ENCODE assay signal across 8 cellular contexts in genomic region chr19:1874554-1875185, GRCh38. TPM values are rescaled to one million over a fixed set of nuclear protein-coding genes. Genes with fewer than 3 reads are reported as not detected.
A peak's percentile ranks its signal among the peaks of the same experiment; 100 is the strongest.
DNase-seq lines count a peak whose midpoint lies in the region; ATAC-seq and TF ChIP-seq lines count a peak whose summit lies in the region.

No MANE protein-coding gene starts in this region.

- H3K27ac ChIP-seq in esophagus (ENCODE audit: low read depth in 2 of 2, low read length in 1 of 2) = peak overlapping the region; percentile 98 to 99

- 6 to 8% methylated on average over 16 of the region's 16 CpGs for WGBS in esophagus, 2 donors

- ATAC-seq in HG02973 (IDR thresholded peaks at IDR 0.05; ENCODE audit: unreplicated experiment) = no peak
- ATAC-seq in GM18868 (IDR thresholded peaks at IDR 0.05; ENCODE audit: unreplicated experiment) = no peak

- peaks cover 16 to 24% of the 10 kb centered on the region in 2 donors for H3K4me1 ChIP-seq in esophagus (ENCODE audit: control insufficient read depth in 2 of 2, insufficient read depth in 2 of 2, low read length in 1 of 2)

- H3K27me3 ChIP-seq in esophagus (ENCODE audit: control insufficient read depth in 1 of 2, insufficient read depth in 2 of 2, low read length in 2 of 2) = no peaks in the 10 kb centered on the region

- DNase-seq in NOMO-1 treated with DMSO at 0.1 percent for 48 hours (lab: John Stamatoyannopoulos, UW; ENCODE audit: unreplicated experiment) = peak; percentile 46
- DNase-seq in NOMO-1 treated with dmso at 0.1 percent for 144 hours (lab: John Stamatoyannopoulos, UW; ENCODE audit: unreplicated experiment) = no peak
- DNase-seq in progenitor cell of endocrine pancreas (ENCODE audit: low spot score, unreplicated experiment) = no peak
- no peak for DNase-seq in stimulated activated CD4-positive, alpha-beta T cell treated with anti-CD3 and anti-CD28 coated beads, Interleukin-2, amount 100 ng/mL, for 24 hours

- H3K4me3 ChIP-seq in esophagus (ENCODE audit: low read depth in 1 of 2, low read length in 2 of 2) = peak overlapping the region; percentile 87 to 98

- peaks cover 20% of the 10 kb centered on the region for H3K36me3 Mint-ChIP-seq in T-helper 1 cell treated with Interleukin-12 subunit alpha and Interleukin-12 subunit beta and Interleukin-4 antibody, amounts not matched to agents 30 μg/mL and 1 μg/mL, for 36 hours (ENCODE audit: low read depth)
- no peaks in the 10 kb centered on the region for H3K36me3 Mint-ChIP-seq in progenitor cell of endocrine pancreas (ENCODE audit: insufficient read depth)

- H3K4me3 Mint-ChIP-seq in T-helper 1 cell treated with Interleukin-12 subunit alpha and Interleukin-12 subunit beta and Interleukin-4 antibody, amounts not matched to agents 30 μg/mL and 1 μg/mL, for 36 hours = peak overlapping the region; percentile 99
- H3K4me3 Mint-ChIP-seq in progenitor cell of endocrine pancreas (ENCODE audit: low read depth) = peak overlapping the region; percentile 93

- H3K4me1 Mint-ChIP-seq in T-helper 1 cell treated with Interleukin-12 subunit alpha and Interleukin-12 subunit beta and Interleukin-4 antibody, amounts not matched to agents 30 μg/mL and 1 μg/mL, for 36 hours (ENCODE audit: low read depth) = peaks cover 16% of the 10 kb centered on the region
- H3K4me1 Mint-ChIP-seq in progenitor cell of endocrine pancreas (ENCODE audit: low read depth) = peaks cover 22% of the 10 kb centered on the region

- no peaks in the 10 kb centered on the region for H3K9me3 ChIP-seq in esophagus (ENCODE audit: control insufficient read depth in 2 of 2, insufficient read depth in 1 of 2, low read depth in 1 of 2, low read length in 1 of 2)

- no peaks in the 10 kb centered on the region for H3K27me3 Mint-ChIP-seq in T-helper 1 cell treated with Interleukin-12 subunit alpha and Interleukin-12 subunit beta and Interleukin-4 antibody, amounts not matched to agents 30 μg/mL and 1 μg/mL, for 36 hours (ENCODE audit: low read depth)
- no peaks in the 10 kb centered on the region for H3K27me3 Mint-ChIP-seq in progenitor cell of endocrine pancreas

- peak overlapping the region; percentile 97 for H3K27ac Mint-ChIP-seq in T-helper 1 cell treated with Interleukin-12 subunit alpha and Interleukin-12 subunit beta and Interleukin-4 antibody, amounts not matched to agents 30 μg/mL and 1 μg/mL, for 36 hours
- H3K27ac Mint-ChIP-seq in progenitor cell of endocrine pancreas = peak overlapping the region; percentile 91

- no peaks in the 10 kb centered on the region for H3K9me3 Mint-ChIP-seq in T-helper 1 cell treated with Interleukin-12 subunit alpha and Interleukin-12 subunit beta and Interleukin-4 antibody, amounts not matched to agents 30 μg/mL and 1 μg/mL, for 36 hours
- no peaks in the 10 kb centered on the region for H3K9me3 Mint-ChIP-seq in progenitor cell of endocrine pancreas (ENCODE audit: low read depth)

- peaks cover 0 to 3% of the 10 kb centered on the region in 2 donors for H3K36me3 ChIP-seq in esophagus (ENCODE audit: control insufficient read depth in 2 of 2, insufficient read depth in 2 of 2, low read length in 1 of 2)

- TF ChIP-seq CTCF in progenitor cell of endocrine pancreas (IDR thresholded peaks at IDR 0.05; ENCODE audit: unreplicated experiment) = no peak

RNA-seq across cellular contexts. Expression of gene ABHD17A, which starts 10.6 kb away (rescaled TPM):
- 10 to 100 TPM; 73.9 to 76.2 TPM for polyA plus RNA-seq in esophagus
- total RNA-seq in progenitor cell of endocrine pancreas = 46.5 and 48.8 TPM in 2 replicates

RNA-seq across cellular contexts. Expression of gene KLF16, which starts 11.3 kb away (rescaled TPM):
- polyA plus RNA-seq in esophagus = 10 to 100 TPM in 1 of 2 donors, 1 to 10 TPM in 1; 9.3 to 13.5 TPM
- 13.2 and 13.5 TPM in 2 replicates for total RNA-seq in progenitor cell of endocrine pancreas

RNA-seq across cellular contexts. Expression of gene REXO1, which starts 26.4 kb away (rescaled TPM):
- polyA plus RNA-seq in esophagus = 10 to 100 TPM; 13.9 to 27.4 TPM
- 42.8 and 44.6 TPM in 2 replicates for total RNA-seq in progenitor cell of endocrine pancreas

RNA-seq across cellular contexts. Expression of gene ADAT3, which starts 30.5 kb away (rescaled TPM):
- polyA plus RNA-seq in esophagus = 1 to 10 TPM; 6.4 to 6.9 TPM
- total RNA-seq in progenitor cell of endocrine pancreas = 14.1 and 16.2 TPM in 2 replicates

RNA-seq across cellular contexts. Expression of gene SCAMP4, which starts 30.5 kb away (rescaled TPM):
- 10 to 100 TPM; 29.0 to 38.6 TPM for polyA plus RNA-seq in esophagus
- total RNA-seq in progenitor cell of endocrine pancreas = 101 and 102 TPM in 2 replicates
